23 cellular contexts compared by ENCODE assay signal in genomic region chr11:111173221-111173620, GRCh38.
"Had no signal": no experiment of that assay in that cellular context is flagged by ENCODE, and none has a peak within 500 bp of the region (broad histone marks: within the 10 kb centered on the region; RNA-seq: fewer than 3 reads in every experiment).

No MANE protein-coding gene starts in this region.

- H3K27me3 Mint-ChIP-seq: dendritic cell treated with granulocyte-macrophage colony-stimulating factor and Interleukin-4, amounts not matched to agents 40 ng/mL and 50 ng/mL, for 4 days; naive B cell had no signal

- H3K4me3 Mint-ChIP-seq: dendritic cell treated with granulocyte-macrophage colony-stimulating factor and Interleukin-4, amounts not matched to agents 40 ng/mL and 50 ng/mL, for 4 days; immature natural killer cell; naive B cell; nephron progenitor cell had no signal

- H3K9me3 Mint-ChIP-seq: dendritic cell treated with granulocyte-macrophage colony-stimulating factor and Interleukin-4, amounts not matched to agents 40 ng/mL and 50 ng/mL, for 4 days; immature natural killer cell; naive B cell; nephron progenitor cell had no signal

- H3K4me1 Mint-ChIP-seq: immature natural killer cell, nephron progenitor cell had no signal

- H3K27ac ChIP-seq: esophagus squamous epithelium, foreskin keratinocyte, parathyroid adenoma, psoas muscle, right lobe of liver, spleen, stomach, thoracic aorta, transverse colon had no signal

- H3K79me2 ChIP-seq: parathyroid adenoma had no signal

- ATAC-seq: foreskin keratinocyte, left cardiac atrium, left ventricle myocardium superior, psoas muscle, right lobe of liver had no signal

- DNase-seq: esophagus squamous epithelium; immature natural killer cell; kidney; left cardiac atrium; left ventricle myocardium superior; mesendoderm; naive B cell; nephron progenitor cell; psoas muscle; retina; right lobe of liver; spleen; stimulated activated CD4-positive, alpha-beta T cell treated with anti-CD3 and anti-CD28 coated beads, Interleukin-2, amount 100 ng/mL, for 24 hours; stimulated activated CD4-positive, alpha-beta T cell treated with anti-CD3 and anti-CD28 coated beads, Interleukin-4, amount 100 ng/mL, for 4 hours; stimulated activated naive CD4-positive, alpha-beta T cell; stomach; substantia nigra; transverse colon had no signal

- H2AFZ ChIP-seq: parathyroid adenoma had no signal

- H3K27me3 ChIP-seq: esophagus squamous epithelium, foreskin keratinocyte, right lobe of liver, spleen, stomach, transverse colon had no signal

- H3K27ac Mint-ChIP-seq: dendritic cell treated with granulocyte-macrophage colony-stimulating factor and Interleukin-4, amounts not matched to agents 40 ng/mL and 50 ng/mL, for 4 days; immature natural killer cell; nephron progenitor cell had no signal

- H3K36me3 Mint-ChIP-seq: immature natural killer cell had no signal

- H3K9ac ChIP-seq: parathyroid adenoma had no signal

- H3K4me3 ChIP-seq: esophagus squamous epithelium, lung, psoas muscle, right lobe of liver, spleen, stomach, thoracic aorta, transverse colon had no signal

- H3K4me1 ChIP-seq: parathyroid adenoma, psoas muscle, right lobe of liver, stomach, transverse colon had no signal
